Comparison of ENCODE assay signal across 25 cellular contexts in the genomic region with DNA sequence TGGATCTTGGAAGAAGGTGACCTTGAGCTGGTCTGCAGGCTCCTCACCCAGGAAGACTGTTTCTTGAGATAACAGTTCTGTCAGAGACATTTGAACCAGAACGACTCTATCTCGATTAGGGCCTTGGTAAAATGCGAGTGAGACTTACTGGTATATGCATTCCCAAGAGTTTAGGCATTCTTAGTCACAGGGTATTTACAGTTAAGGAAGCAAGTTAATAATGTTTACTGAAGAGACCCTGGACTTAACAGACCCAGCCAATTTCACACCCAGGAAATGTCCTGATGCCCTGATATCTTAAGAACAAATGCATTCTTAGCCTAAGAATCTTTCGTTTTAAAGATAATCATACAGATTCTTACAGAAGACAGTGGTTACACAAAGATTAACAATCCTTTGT.
"Had no signal": no experiment of that assay in that cellular context is flagged by ENCODE, and none has a peak within 500 bp of the region (broad histone marks: within the 10 kb centered on the region; RNA-seq: fewer than 3 reads in every experiment).

No MANE protein-coding gene starts in this region.

- H3K4me1 Mint-ChIP-seq: naive thymus-derived CD4-positive, alpha-beta T cell; stimulated activated effector memory CD8-positive, alpha-beta T cell treated with anti-CD3 and anti-CD28 coated beads, Interleukin-12 subunit alpha, Interleukin-12 subunit beta, amount 100 ng/mL, for 72 hours had no signal

- H3K4me3 ChIP-seq: heart right ventricle, left lung, pancreas, right lobe of liver, stomach, thyroid gland had no signal

- H3K9me3 ChIP-seq: left lung, neutrophil, pancreas, right lobe of liver, stomach, thyroid gland had no signal

- H3K27me3 ChIP-seq: heart right ventricle, left lung, neutrophil, pancreas, right lobe of liver, stomach, thyroid gland had no signal

- H3K36me3 Mint-ChIP-seq: mesothelial cell of epicardium; naive thymus-derived CD4-positive, alpha-beta T cell; stimulated activated effector memory CD8-positive, alpha-beta T cell treated with anti-CD3 and anti-CD28 coated beads, Interleukin-12 subunit alpha, Interleukin-12 subunit beta, amount 100 ng/mL, for 72 hours; type B pancreatic cell had no signal

- H3K4me3 Mint-ChIP-seq: effector memory CD8-positive, alpha-beta T cell; mesothelial cell of epicardium; naive thymus-derived CD4-positive, alpha-beta T cell; stimulated activated effector memory CD8-positive, alpha-beta T cell treated with anti-CD3 and anti-CD28 coated beads, Interleukin-12 subunit alpha, Interleukin-12 subunit beta, amount 100 ng/mL, for 72 hours; type B pancreatic cell had no signal

- H3K27ac Mint-ChIP-seq: effector memory CD8-positive, alpha-beta T cell; mesothelial cell of epicardium; naive thymus-derived CD4-positive, alpha-beta T cell; stimulated activated effector memory CD8-positive, alpha-beta T cell treated with anti-CD3 and anti-CD28 coated beads, Interleukin-12 subunit alpha, Interleukin-12 subunit beta, amount 100 ng/mL, for 72 hours; type B pancreatic cell had no signal

- H3K36me3 ChIP-seq: heart right ventricle, left lung, neutrophil, pancreas, right lobe of liver, stomach, thyroid gland had no signal

- H3K9me3 Mint-ChIP-seq: mesothelial cell of epicardium, type B pancreatic cell had no signal

- H3K27me3 Mint-ChIP-seq: effector memory CD8-positive, alpha-beta T cell; naive thymus-derived CD4-positive, alpha-beta T cell; type B pancreatic cell had no signal

- ATAC-seq: effector memory CD8-positive, alpha-beta T cell; heart right ventricle; left cardiac atrium; left lung; naive thymus-derived CD4-positive, alpha-beta T cell; pancreas; right lobe of liver; stimulated activated effector memory CD8-positive, alpha-beta T cell treated with anti-CD3 and anti-CD28 coated beads, Interleukin-12 subunit alpha, Interleukin-12 subunit beta, amount 100 ng/mL, for 72 hours had no signal

- H3K27ac ChIP-seq: heart right ventricle, left lung, neutrophil, pancreas, right lobe of liver, stomach, thyroid gland had no signal

- DNase-seq: caudate nucleus; cerebellar nuclear complex; cortex of kidney; effector memory CD8-positive, alpha-beta T cell; foreskin melanocyte; glutamatergic neuron; heart right ventricle; hippocampal formation; left cardiac atrium; left lung; naive thymus-derived CD4-positive, alpha-beta T cell; pancreas; retina; right lobe of liver; small intestine; stimulated activated CD4-positive, alpha-beta T cell treated with anti-CD3 and anti-CD28 coated beads, Interleukin-12 subunit alpha, Interleukin-12 subunit beta, amount 100 ng/mL, for 4 hours; stimulated activated CD4-positive, alpha-beta T cell treated with anti-CD3 and anti-CD28 coated beads, Interleukin-1b, Interleukin-23, amount 100 ng/mL, for 48 hours; stimulated activated CD4-positive, alpha-beta T cell treated with anti-CD3 and anti-CD28 coated beads, Interleukin-4, amount 100 ng/mL, for 1 hour; stimulated activated naive CD4-positive, alpha-beta T cell treated with Interleukin-2 at 50 U/mL for 16 hours; stomach; thyroid gland had no signal

- H3K4me1 ChIP-seq: heart right ventricle, left lung, pancreas, right lobe of liver, stomach, thyroid gland had no signal
